9 cellular contexts compared by ENCODE assay signal in genomic region chr2:30336978-30337841, GRCh38.
A peak's percentile ranks its signal among the peaks of the same experiment; 100 is the strongest.
DNase-seq lines count a peak whose midpoint lies in the region; ATAC-seq and TF ChIP-seq lines count a peak whose summit lies in the region.
"Had no signal": no experiment of that assay in that cellular context is flagged by ENCODE, and none has a peak within 500 bp of the region (broad histone marks: within the 10 kb centered on the region; RNA-seq: fewer than 3 reads in every experiment).

No MANE protein-coding gene starts in this region.

- no peak overlapping the region for H2AK5ac ChIP-seq in trophoblast cell (ENCODE audit: low read length)

- H3K79me2 ChIP-seq in trophoblast cell (ENCODE audit: control insufficient read depth, insufficient read depth, low read length, poor library complexity): no peaks in the 10 kb centered on the region

- no peak overlapping the region for H3K23ac ChIP-seq in trophoblast cell (ENCODE audit: low read length)

- H3K4me1 ChIP-seq in colonic mucosa: peaks cover 4% of the 10 kb centered on the region
- H3K4me1 ChIP-seq in trophoblast cell (ENCODE audit: control insufficient read depth in 1 of 2, insufficient read depth in 2 of 2, low read length in 2 of 2): peaks cover 12 to 14% of the 10 kb centered on the region in 2 experiments

- no peaks in the 10 kb centered on the region for H3K79me1 ChIP-seq in trophoblast cell (ENCODE audit: low read length)

- H3K27me3 ChIP-seq in colonic mucosa: no peaks in the 10 kb centered on the region
- H3K27me3 ChIP-seq in trophoblast cell (ENCODE audit: insufficient read depth, low read length): no peaks in the 10 kb centered on the region

- ATAC-seq in GM18870 (IDR thresholded peaks at IDR 0.05; ENCODE audit: unreplicated experiment) (peak; percentile 85), HG02885 (IDR thresholded peaks at IDR 0.05; ENCODE audit: poor library complexity, unreplicated experiment) (peak; percentile 89)

- no peaks in the 10 kb centered on the region for H3K36me3 ChIP-seq in colonic mucosa
- H3K36me3 ChIP-seq in trophoblast cell (ENCODE audit: control insufficient read depth in 1 of 2, insufficient read depth in 2 of 2, low read length in 2 of 2): no peaks in the 10 kb centered on the region

- no peak overlapping the region for H3K4ac ChIP-seq in trophoblast cell (ENCODE audit: low read depth, low read length)

- no peak overlapping the region for H2BK5ac ChIP-seq in trophoblast cell (ENCODE audit: low read depth, low read length, poor library complexity)

- intact Hi-C loops in colonic mucosa (cut with DNase I): no loop called here

- H4K91ac ChIP-seq in trophoblast cell (ENCODE audit: low read depth, low read length): no peak overlapping the region

- no peak overlapping the region for H3K14ac ChIP-seq in trophoblast cell (ENCODE audit: low read length)

- H3K4me3 ChIP-seq in colonic mucosa (no peak overlapping the region), foreskin fibroblast (ENCODE audit: low read depth in 1 of 2, low read length in 2 of 2) (no peak overlapping the region), trophoblast cell (ENCODE audit: low read depth, low read length) (no peak overlapping the region)
- H3K4me3 ChIP-seq: SK-N-MC had no signal

- H4K8ac ChIP-seq in trophoblast cell (ENCODE audit: low read depth, low read length): no peak overlapping the region

- H2BK120ac ChIP-seq in trophoblast cell (ENCODE audit: insufficient read depth, low read length, poor library complexity): no peak overlapping the region

- DNase-seq in SKM-1 (lab: John Stamatoyannopoulos, UW; ENCODE audit: unreplicated experiment): peak; percentile 20
- no peak for DNase-seq in colonic mucosa
- no peak for DNase-seq in foreskin fibroblast
- no peak for DNase-seq in substantia nigra (lab: John Stamatoyannopoulos, UW)
- no peak for DNase-seq in OCI-M2 (lab: John Stamatoyannopoulos, UW; ENCODE audit: unreplicated experiment)
- DNase-seq in trophoblast cell: no peak

- no peaks in the 10 kb centered on the region for H3K9me3 ChIP-seq in colonic mucosa
- H3K9me3 ChIP-seq in trophoblast cell (ENCODE audit: insufficient read depth, low read depth, low read length): peaks cover 5% of the 10 kb centered on the region

- H3K18ac ChIP-seq in trophoblast cell (ENCODE audit: low read length): no peak overlapping the region

- no peak overlapping the region for H2AFZ ChIP-seq in trophoblast cell (ENCODE audit: insufficient read depth, low read length, poor library complexity)

- WGBS in trophoblast cell (ENCODE audit: extremely low coverage, insufficient coverage, insufficient read length): no CpG with 5 or more reads among the region's 16 CpGs

- no peak for TF ChIP-seq CTCF in colonic mucosa (IDR thresholded peaks at IDR 0.05)
- no peak for TF ChIP-seq CTCF in foreskin fibroblast (IDR thresholded peaks at IDR 0.05; ENCODE audit: low read depth, low read length)

- H3K27ac ChIP-seq in colonic mucosa (peak overlapping the region; percentile 30), substantia nigra (ENCODE audit: low read depth, low read length, poor library complexity, severe bottlenecking) (no peak overlapping the region), trophoblast cell (ENCODE audit: low read depth, low read length) (no peak overlapping the region)
- H3K27ac ChIP-seq: SK-N-MC had no signal

- no peak overlapping the region for H4K12ac ChIP-seq in trophoblast cell (ENCODE audit: low read depth, low read length)

- no peak overlapping the region for H3K4me2 ChIP-seq in trophoblast cell (ENCODE audit: low read length)

- H3K9ac ChIP-seq in colonic mucosa (ENCODE audit: low read depth in 2 of 2, low read length in 2 of 2) (no peak overlapping the region), trophoblast cell (ENCODE audit: low read length) (no peak overlapping the region)

- no peak overlapping the region for H2BK12ac ChIP-seq in trophoblast cell (ENCODE audit: low read length)
